1 cellular context compared by ENCODE assay signal in genomic region chr1:231414260-231415016, GRCh38.
TF ChIP-seq lines count a peak whose summit lies in the region.

No MANE protein-coding gene starts in this region.

TF ChIP-seq in HEK293, 187 proteins besides CTCF, POLR2A, EP300 and RAD21 (continued from another document):
- TF ChIP-seq ATF2 (tag by site-specific recombination; IDR thresholded peaks at IDR 0.05; ENCODE audit: low read depth): no peak
- no peak for TF ChIP-seq SP2 (tag by site-specific recombination; IDR thresholded peaks at IDR 0.05)
- TF ChIP-seq ZFHX2 (tag by site-specific recombination; conservative IDR thresholded peaks at IDR 0.05): peak; percentile 71
- no peak for TF ChIP-seq ZNF76 (tag by site-specific recombination; IDR thresholded peaks at IDR 0.05; ENCODE audit: borderline replicate concordance, low read depth)
- 0 out of 2 replicates have a peak, but pooled peaks have one; percentile 12 for TF ChIP-seq WT1 (tag by site-specific recombination; IDR thresholded peaks at IDR 0.05)
- TF ChIP-seq SCRT2 (tag by site-specific recombination; IDR thresholded peaks at IDR 0.05): no peak
- peak; percentile 15; the same call in 1 of the 2 replicates for TF ChIP-seq ZNF362 (tag by site-specific recombination; IDR thresholded peaks at IDR 0.05)
- TF ChIP-seq ZNF248 (tag by site-specific recombination; IDR thresholded peaks at IDR 0.05): no peak
- TF ChIP-seq ZBTB17 (tag by site-specific recombination; IDR thresholded peaks at IDR 0.05): peak; percentile 39; the same call in 1 of the 2 replicates
- TF ChIP-seq ZNF792 (tag by site-specific recombination; IDR thresholded peaks at IDR 0.05): no peak
- no peak for TF ChIP-seq ZBTB8A (tag by site-specific recombination; IDR thresholded peaks at IDR 0.05)
- no peak for TF ChIP-seq ZNF660 (tag by site-specific recombination; IDR thresholded peaks at IDR 0.05)
- TF ChIP-seq ZNF211 (tag by site-specific recombination; IDR thresholded peaks at IDR 0.05; ENCODE audit: low read depth): no peak
- no peak for TF ChIP-seq ZNF174 (tag by site-specific recombination; IDR thresholded peaks at IDR 0.05)
- TF ChIP-seq ZNF600 (tag by site-specific recombination; IDR thresholded peaks at IDR 0.05): peak; percentile 58; the same call in 1 of the 2 replicates
- TF ChIP-seq GLIS1 (tag by site-specific recombination; IDR thresholded peaks at IDR 0.05): peak; percentile 98
- no peak for TF ChIP-seq ZBTB44 (tag by site-specific recombination; IDR thresholded peaks at IDR 0.05)
- TF ChIP-seq PRDM10 (tag by site-specific recombination; IDR thresholded peaks at IDR 0.05): peak; percentile 84
- no peak for TF ChIP-seq REST (tag by site-specific recombination; IDR thresholded peaks at IDR 0.05)
- no peak for TF ChIP-seq ZNF670 (tag by site-specific recombination; IDR thresholded peaks at IDR 0.05; ENCODE audit: low read depth)
- no peak for TF ChIP-seq ZNF426 (tag by site-specific recombination; IDR thresholded peaks at IDR 0.05)
- TF ChIP-seq KLF17 (tag by site-specific recombination; IDR thresholded peaks at IDR 0.05): no peak
- TF ChIP-seq HOXD13 (CRISPR knock-in tag; IDR thresholded peaks at IDR 0.05; ENCODE audit: borderline replicate concordance): no peak
- TF ChIP-seq TSHZ1 (tag by site-specific recombination; IDR thresholded peaks at IDR 0.05; ENCODE audit: borderline replicate concordance): 0 out of 2 replicates have a peak, but pooled peaks have one; percentile 9
- TF ChIP-seq GLIS2 (tag by site-specific recombination; IDR thresholded peaks at IDR 0.05): peak; percentile 62
- TF ChIP-seq PATZ1 (tag by site-specific recombination; IDR thresholded peaks at IDR 0.05): 0 out of 2 replicates have a peak, but pooled peaks have one; percentile 24
- TF ChIP-seq ZNF350 (tag by site-specific recombination; IDR thresholded peaks at IDR 0.05): no peak
